1 cellular context compared by ENCODE assay signal in the genomic region with DNA sequence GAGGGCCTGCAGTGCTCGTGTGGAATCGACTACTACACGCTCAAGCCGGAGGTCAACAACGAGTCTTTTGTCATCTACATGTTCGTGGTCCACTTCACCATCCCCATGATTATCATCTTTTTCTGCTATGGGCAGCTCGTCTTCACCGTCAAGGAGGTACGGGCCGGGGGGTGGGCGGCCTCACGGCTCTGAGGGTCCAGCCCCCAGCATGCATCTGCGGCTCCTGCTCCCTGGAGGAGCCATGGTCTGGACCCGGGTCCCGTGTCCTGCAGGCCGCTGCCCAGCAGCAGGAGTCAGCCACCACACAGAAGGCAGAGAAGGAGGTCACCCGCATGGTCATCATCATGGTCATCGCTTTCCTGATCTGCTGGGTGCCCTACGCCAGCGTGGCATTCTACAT.
TF ChIP-seq lines count a peak whose summit lies in the region.

No MANE protein-coding gene starts in this region.

TF ChIP-seq in H1, 55 proteins besides CTCF, POLR2A, EP300 and RAD21:
- TF ChIP-seq SAP30 (IDR thresholded peaks at IDR 0.05; ENCODE audit: insufficient read depth, insufficient replicate concordance, low read length): no peak
- TF ChIP-seq, protein P1, sequence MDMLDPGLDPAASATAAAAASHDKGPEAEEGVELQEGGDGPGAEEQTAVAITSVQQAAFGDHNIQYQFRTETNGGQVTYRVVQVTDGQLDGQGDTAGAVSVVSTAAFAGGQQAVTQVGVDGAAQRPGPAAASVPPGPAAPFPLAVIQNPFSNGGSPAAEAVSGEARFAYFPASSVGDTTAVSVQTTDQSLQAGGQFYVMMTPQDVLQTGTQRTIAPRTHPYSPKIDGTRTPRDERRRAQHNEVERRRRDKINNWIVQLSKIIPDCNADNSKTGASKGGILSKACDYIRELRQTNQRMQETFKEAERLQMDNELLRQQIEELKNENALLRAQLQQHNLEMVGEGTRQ (IDR thresholded peaks at IDR 0.05; ENCODE audit: low read length): no peak
- TF ChIP-seq RXRA (IDR thresholded peaks at IDR 0.05; ENCODE audit: insufficient read depth, low read depth, low read length): no peak
- TF ChIP-seq RBBP5 (IDR thresholded peaks at IDR 0.05; ENCODE audit: borderline replicate concordance, low read depth, low read length): no peak
- no peak for TF ChIP-seq GTF2F1 (IDR thresholded peaks at IDR 0.05; ENCODE audit: borderline replicate concordance, low read depth, low read length)
- no peak for TF ChIP-seq RFX5 (IDR thresholded peaks at IDR 0.05; ENCODE audit: borderline replicate concordance, low read depth, low read length)
- no peak for TF ChIP-seq BRCA1 (IDR thresholded peaks at IDR 0.05; ENCODE audit: low read depth, low read length)
- TF ChIP-seq TCF12 (IDR thresholded peaks at IDR 0.05; ENCODE audit: low read depth, low read length): no peak
- no peak for TF ChIP-seq JUN (IDR thresholded peaks at IDR 0.05; ENCODE audit: low read depth, low read length)
- TF ChIP-seq, protein P2, sequence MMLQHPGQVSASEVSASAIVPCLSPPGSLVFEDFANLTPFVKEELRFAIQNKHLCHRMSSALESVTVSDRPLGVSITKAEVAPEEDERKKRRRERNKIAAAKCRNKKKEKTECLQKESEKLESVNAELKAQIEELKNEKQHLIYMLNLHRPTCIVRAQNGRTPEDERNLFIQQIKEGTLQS (IDR thresholded peaks at IDR 0.05; ENCODE audit: insufficient read depth, low read depth, low read length): no peak
- no peak for TF ChIP-seq NRF1 (IDR thresholded peaks at IDR 0.05; ENCODE audit: low read depth, low read length)
- TF ChIP-seq YY1 (IDR thresholded peaks at IDR 0.05; ENCODE audit: low read depth, low read length): no peak
- TF ChIP-seq SRF (IDR thresholded peaks at IDR 0.05; ENCODE audit: low read depth, low read length): no peak
- TF ChIP-seq SIRT6 (IDR thresholded peaks at IDR 0.05; ENCODE audit: low read length): no peak
- no peak for TF ChIP-seq BACH1 (IDR thresholded peaks at IDR 0.05; ENCODE audit: low read length)
- no peak for TF ChIP-seq TEAD4 (IDR thresholded peaks at IDR 0.05; ENCODE audit: low read depth, low read length)
TF ChIP-seq in H1: peak in this region for 0.
